20 cellular contexts compared by ENCODE assay signal in the genomic region with DNA sequence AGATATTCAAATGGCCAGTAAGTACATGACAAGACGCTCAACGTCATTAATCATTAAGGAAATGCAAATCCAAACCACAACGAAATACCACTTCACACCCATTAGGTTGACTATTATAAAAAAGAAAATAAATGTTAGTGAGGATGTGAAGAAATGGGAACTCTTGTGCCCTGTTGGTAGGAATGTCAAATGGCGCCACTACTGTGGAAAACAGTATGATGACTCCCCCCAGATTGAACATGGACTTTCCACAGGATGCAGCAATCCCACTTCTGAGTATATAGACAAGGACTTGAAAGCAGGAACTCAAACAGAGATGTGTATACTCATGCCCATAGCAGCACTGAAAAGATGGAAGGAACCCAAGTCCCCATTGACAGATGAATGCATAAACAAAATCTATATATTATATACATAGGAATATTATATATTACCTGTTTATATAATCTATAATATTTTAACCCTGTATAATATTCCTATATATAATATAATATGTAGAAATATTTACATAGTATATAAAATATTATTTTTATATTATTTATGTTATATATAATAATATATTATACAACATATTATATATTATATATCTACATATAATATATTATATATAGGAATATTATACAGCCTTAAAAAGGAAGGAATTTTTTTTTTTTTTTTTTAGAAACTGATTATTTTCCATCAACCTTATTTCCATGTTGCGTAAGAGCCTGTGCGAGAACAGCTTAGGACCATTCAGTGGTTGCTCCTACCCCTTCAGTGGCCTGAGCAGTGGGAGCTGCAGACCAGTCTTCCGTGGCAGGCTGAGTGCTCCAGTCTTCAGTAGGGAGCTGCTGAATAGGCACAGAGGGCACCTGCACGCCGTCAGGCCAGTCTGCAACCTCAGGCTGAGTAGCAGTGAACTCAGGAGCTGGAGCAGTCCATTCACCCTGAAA. TPM values are rescaled to one million over a fixed set of nuclear protein-coding genes. Genes with fewer than 3 reads are reported as not detected.
A peak's percentile ranks its signal among the peaks of the same experiment; 100 is the strongest.
DNase-seq lines count a peak whose midpoint lies in the region; ATAC-seq, FAIRE-seq and TF ChIP-seq lines count a peak whose summit lies in the region.
"Had no signal": no experiment of that assay in that cellular context is flagged by ENCODE, and none has a peak within 500 bp of the region (broad histone marks: within the 10 kb centered on the region; RNA-seq: fewer than 3 reads in every experiment).

No MANE protein-coding gene starts in this region.

- H3K27ac ChIP-seq in BLaER1, result no peak overlapping the region
- H3K27ac ChIP-seq in adrenal gland, result no peak overlapping the region
- H3K27ac ChIP-seq: uterus had no signal

- intact Hi-C loops in adrenal gland (cut with DNase I), result no loop called here

- H3K27me3 ChIP-seq in BLaER1 (no peaks in the 10 kb centered on the region), adrenal gland (peaks cover 8% of the 10 kb centered on the region)
- H3K27me3 ChIP-seq: uterus had no signal

- TF ChIP-seq POLR2A in adrenal gland (IDR thresholded peaks at IDR 0.05), result no peak

- no peak overlapping the region for H3K4me3 ChIP-seq in BLaER1
- H3K4me3 ChIP-seq in fibroblast of mammary gland (ENCODE audit: control insufficient read depth, low read depth, low read length), result no peak overlapping the region
- H3K4me3 ChIP-seq in adrenal gland, result no peak overlapping the region
- H3K4me3 ChIP-seq: mucosa of descending colon, uterus had no signal

- H3K9me3 ChIP-seq in BLaER1 (peaks cover 22% of the 10 kb centered on the region), adrenal gland (replicated peaks in 1 of 3) (no peaks in the 10 kb centered on the region)
- H3K9me3 ChIP-seq: mucosa of descending colon had no signal

- H3K27ac Mint-ChIP-seq in progenitor cell of endocrine pancreas, result no peak overlapping the region

- no peak overlapping the region for H3K4me3 Mint-ChIP-seq in progenitor cell of endocrine pancreas (ENCODE audit: low read depth)

- peak; percentile 85 for FAIRE-seq in TTC549 (lab: Jason Lieb, UNC)
- FAIRE-seq: frontal cortex had no signal

- WGBS in adrenal gland, 4 donors, result 85 to 92% (median 89%) methylated on average over 7 to 9 of the region's 9 CpGs

- no peak overlapping the region for H3K9ac ChIP-seq in BLaER1

- H4K20me1 ChIP-seq in BLaER1, result no peaks in the 10 kb centered on the region

- H3K4me1 Mint-ChIP-seq in progenitor cell of endocrine pancreas (ENCODE audit: low read depth), result peaks cover 10% of the 10 kb centered on the region

- no peaks in the 10 kb centered on the region for H3K36me3 ChIP-seq in BLaER1
- H3K36me3 ChIP-seq in adrenal gland (replicated peaks in 1 of 2), result no peaks in the 10 kb centered on the region
- H3K36me3 ChIP-seq: uterus had no signal

- peaks cover 3% of the 10 kb centered on the region for H3K27me3 Mint-ChIP-seq in progenitor cell of endocrine pancreas

- no peak for DNase-seq in fibroblast of mammary gland (ENCODE audit: low read depth)
- no peak for DNase-seq in progenitor cell of endocrine pancreas (ENCODE audit: low spot score, unreplicated experiment)
- DNase-seq in NCI-H2107 (lab: John Stamatoyannopoulos, UW), result no peak
- no peak for DNase-seq in NCI-H82 treated with DMSO at 0.1 percent for 48 hours (lab: John Stamatoyannopoulos, UW; ENCODE audit: unreplicated experiment)
- no peak for DNase-seq in adrenal gland
- DNase-seq: activated CD4-positive, CD25-positive, alpha-beta regulatory T cell treated with anti-CD3 and anti-CD28 coated beads, Interleukin-2, amount 50 U/mL, for 72 hours; activated gamma-delta T cell; amniotic stem cell; GF-D8; left cardiac atrium; NCI-H1436; NCI-H82; stimulated activated CD4-positive, alpha-beta T cell treated with anti-CD3 and anti-CD28 coated beads, Interleukin-4, amount 100 ng/mL, for 1 hour; T1000; uterus had no signal

- no peak for ATAC-seq in GM21528 (IDR thresholded peaks at IDR 0.05; ENCODE audit: low FRiP score, unreplicated experiment)
- ATAC-seq: left cardiac atrium had no signal

- peaks cover 21% of the 10 kb centered on the region for H3K4me1 ChIP-seq in BLaER1
- H3K4me1 ChIP-seq in adrenal gland (replicated peaks in 1 of 2), result no peaks in the 10 kb centered on the region
- H3K4me1 ChIP-seq: uterus had no signal

- peaks cover 10% of the 10 kb centered on the region for H3K9me3 Mint-ChIP-seq in progenitor cell of endocrine pancreas (ENCODE audit: low read depth)

- peaks cover 3% of the 10 kb centered on the region for H3K36me3 Mint-ChIP-seq in progenitor cell of endocrine pancreas (ENCODE audit: insufficient read depth)

- peak; percentile 11 for TF ChIP-seq CTCF in fibroblast of mammary gland (conservative IDR thresholded peaks at IDR 0.05; ENCODE audit: control insufficient read depth, insufficient read depth, low read depth, low read length)
- TF ChIP-seq CTCF in progenitor cell of endocrine pancreas (IDR thresholded peaks at IDR 0.05; ENCODE audit: unreplicated experiment), result peak; percentile 27
- TF ChIP-seq CTCF in adrenal gland (IDR thresholded peaks at IDR 0.05), result no peak

- peak overlapping the region; percentile 70 for H3K4me2 ChIP-seq in BLaER1

RNA-seq across cellular contexts. Expression of gene PIGZ, which starts 17.6 kb away (rescaled TPM):
- total RNA-seq in progenitor cell of endocrine pancreas, result 4.7 and 6.0 TPM in 2 replicates
- total RNA-seq in adrenal gland, result 1 to 10 TPM in 7 of 8 donors, under 1 TPM in 1; 0.66 to 4.0 (median 2.1) TPM
- 1 to 10 TPM in 2 of 3 donors, under 1 TPM in 1; 0.88 to 2.9 (median 2.0) TPM for polyA plus RNA-seq in adrenal gland

RNA-seq across cellular contexts. Expression of gene MELTF, which starts 43.4 kb away (rescaled TPM):
- total RNA-seq in progenitor cell of endocrine pancreas (4.8 and 5.0 TPM in 2 replicates), adrenal gland (10 to 100 TPM in 1 of 8 donors, 1 to 10 TPM in 4, under 1 TPM in 2, not detected in 1; 0.47 to 11.3 (median 1.4) TPM)
- 1 to 10 TPM in 2 of 3 donors, under 1 TPM in 1; 0.84 to 3.6 (median 2.1) TPM for polyA plus RNA-seq in adrenal gland

RNA-seq across cellular contexts. Expression of gene NCBP2, which starts 43.9 kb away (rescaled TPM):
- 79.9 and 84.9 TPM in 2 replicates for total RNA-seq in progenitor cell of endocrine pancreas
- 10 to 100 TPM; 38.5 to 77.8 (median 56.7) TPM for total RNA-seq in adrenal gland
- 100 to 1,000 TPM in 1 of 3 donors, 10 to 100 TPM in 2; 42.0 to 100 (median 48.4) TPM for polyA plus RNA-seq in adrenal gland

Comparison
In these comparisons a context has a peak if more than half of its experiments do, and no peak if none do; other contexts are left out.
1. CTCF ChIP-seq: peak in fibroblast of mammary gland (single experiment) and progenitor cell of endocrine pancreas (single experiment); none in adrenal gland (0 of 6).